In the genomic region with DNA sequence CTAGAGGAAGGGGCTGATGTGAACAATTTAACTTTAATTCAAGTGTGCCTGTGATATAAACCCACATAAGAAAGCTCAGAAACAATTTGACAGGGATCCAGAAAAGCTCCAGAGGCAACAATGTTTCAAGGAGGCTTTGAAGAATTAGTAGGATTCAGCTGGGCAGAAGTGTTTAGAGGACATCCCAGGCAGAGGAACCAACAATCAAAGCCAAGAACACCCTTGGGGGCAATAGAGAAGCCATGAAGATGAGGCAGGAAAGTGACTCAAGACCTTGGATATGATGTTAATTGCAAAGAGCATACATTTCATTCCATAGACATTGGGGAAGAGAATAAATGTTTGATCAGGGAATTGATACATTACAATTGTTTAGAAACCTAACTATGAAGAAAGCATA, we compare ENCODE assay signal across 16 cellular contexts.
A peak's percentile ranks its signal among the peaks of the same experiment; 100 is the strongest.
DNase-seq lines count a peak whose midpoint lies in the region; ATAC-seq and TF ChIP-seq lines count a peak whose summit lies in the region.
"Had no signal": no experiment of that assay in that cellular context is flagged by ENCODE, and none has a peak within 500 bp of the region (broad histone marks: within the 10 kb centered on the region; RNA-seq: fewer than 3 reads in every experiment).

No MANE protein-coding gene starts in this region.

- peaks cover 0 to 3% of the 10 kb centered on the region in 2 donors for H3K4me1 Mint-ChIP-seq in effector memory CD8-positive, alpha-beta T cell (ENCODE audit: low read depth in 2 of 2)
- H3K4me1 Mint-ChIP-seq in nephron progenitor cell, result no peaks in the 10 kb centered on the region
- H3K4me1 Mint-ChIP-seq in neural progenitor cell, result no peaks in the 10 kb centered on the region
- H3K4me1 Mint-ChIP-seq: GM23338 had no signal

- H3K79me2 ChIP-seq in neural progenitor cell (ENCODE audit: low read depth), result no peaks in the 10 kb centered on the region

- H3K27me3 Mint-ChIP-seq in effector memory CD8-positive, alpha-beta T cell, result no peaks in the 10 kb centered on the region
- H3K27me3 Mint-ChIP-seq in nephron progenitor cell (ENCODE audit: low read depth, poor library complexity) (peaks cover 10% of the 10 kb centered on the region), neural progenitor cell (ENCODE audit: insufficient read depth, low read depth) (peaks cover 3% of the 10 kb centered on the region)
- H3K27me3 Mint-ChIP-seq: CD4-positive, CD25-positive, alpha-beta regulatory T cell; IgD-negative memory B cell had no signal

- H3K4me3 Mint-ChIP-seq in effector memory CD8-positive, alpha-beta T cell, result no peak overlapping the region
- H3K4me3 Mint-ChIP-seq in nephron progenitor cell (no peak overlapping the region), neural progenitor cell (no peak overlapping the region)
- H3K4me3 Mint-ChIP-seq: CD4-positive, CD25-positive, alpha-beta regulatory T cell; GM23338; IgD-negative memory B cell had no signal

- no peaks in the 10 kb centered on the region for H3K36me3 ChIP-seq in neural progenitor cell
- H3K36me3 ChIP-seq: BLaER1 treated with 17β-estradiol and CSF1 and Interleukin-3, amounts not matched to agents 10 nM and 100 nM had no signal

- DNase-seq in EL (peak; percentile 22), nephron progenitor cell (no peak), neural progenitor cell (ENCODE audit: low spot score) (no peak)
- no peak for DNase-seq in effector memory CD8-positive, alpha-beta T cell
- DNase-seq: Calu3; CD4-positive, CD25-positive, alpha-beta regulatory T cell; DMS79; GDM1; H7; KG1 had no signal

- no peaks in the 10 kb centered on the region for H3K27me3 ChIP-seq in neural progenitor cell
- H3K27me3 ChIP-seq: BLaER1 treated with 17β-estradiol and CSF1 and Interleukin-3, amounts not matched to agents 10 nM and 100 nM had no signal

- H3K36me3 Mint-ChIP-seq in effector memory CD8-positive, alpha-beta T cell (ENCODE audit: insufficient read depth), result no peaks in the 10 kb centered on the region
- H3K36me3 Mint-ChIP-seq in nephron progenitor cell (ENCODE audit: low read depth), result no peaks in the 10 kb centered on the region
- no peaks in the 10 kb centered on the region for H3K36me3 Mint-ChIP-seq in neural progenitor cell

- peaks cover 0 to 3% of the 10 kb centered on the region in 2 donors for H3K9me3 Mint-ChIP-seq in effector memory CD8-positive, alpha-beta T cell
- H3K9me3 Mint-ChIP-seq in nephron progenitor cell (peaks cover 13% of the 10 kb centered on the region), neural progenitor cell (no peaks in the 10 kb centered on the region)
- H3K9me3 Mint-ChIP-seq: GM23338, IgD-negative memory B cell had no signal

- no peak overlapping the region for H2AFZ ChIP-seq in neural progenitor cell (replicated peaks)
- H2AFZ ChIP-seq: GM23338 had no signal

- H4K20me1 ChIP-seq in neural progenitor cell (ENCODE audit: low read depth), result no peaks in the 10 kb centered on the region
- H4K20me1 ChIP-seq: BLaER1 treated with 17β-estradiol and CSF1 and Interleukin-3, amounts not matched to agents 10 nM and 100 nM had no signal

- H3K9ac ChIP-seq in neural progenitor cell, result no peak overlapping the region
- H3K9ac ChIP-seq: BLaER1 treated with 17β-estradiol and CSF1 and Interleukin-3, amounts not matched to agents 10 nM and 100 nM had no signal

- no peak overlapping the region for H3K27ac ChIP-seq in neural progenitor cell
- H3K27ac ChIP-seq: A549; BLaER1 treated with 17β-estradiol and CSF1 and Interleukin-3, amounts not matched to agents 10 nM and 100 nM had no signal

- H3K4me2 ChIP-seq in neural progenitor cell, result no peak overlapping the region
- H3K4me2 ChIP-seq: A549; BLaER1 treated with 17β-estradiol and CSF1 and Interleukin-3, amounts not matched to agents 10 nM and 100 nM; GM23338 had no signal

- H3K27ac Mint-ChIP-seq in effector memory CD8-positive, alpha-beta T cell, result peak overlapping the region; percentile 13 to 56
- H3K27ac Mint-ChIP-seq in nephron progenitor cell (peak overlapping the region; percentile 83), neural progenitor cell (no peak overlapping the region)
- H3K27ac Mint-ChIP-seq: CD4-positive, CD25-positive, alpha-beta regulatory T cell; GM23338; IgD-negative memory B cell had no signal

- H3K4me1 ChIP-seq in neural progenitor cell, result no peaks in the 10 kb centered on the region
- H3K4me1 ChIP-seq: A549 had no signal

- H3F3A ChIP-seq in neural progenitor cell (ENCODE audit: low read depth), result no peaks in the 10 kb centered on the region

- TF ChIP-seq CTCF in nephron progenitor cell (IDR thresholded peaks at IDR 0.05) (no peak), neural progenitor cell (IDR thresholded peaks at IDR 0.05) (no peak)

- H3K9me3 ChIP-seq in neural progenitor cell (ENCODE audit: low read depth), result no peaks in the 10 kb centered on the region
- H3K9me3 ChIP-seq: A549 had no signal

- H3K4me3 ChIP-seq in neural progenitor cell, result no peak overlapping the region
- H3K4me3 ChIP-seq: A549; BLaER1 treated with 17β-estradiol and CSF1 and Interleukin-3, amounts not matched to agents 10 nM and 100 nM; GM23338 had no signal

- no peak for ATAC-seq in effector memory CD8-positive, alpha-beta T cell (replicated peaks)
- ATAC-seq in GM21825 (IDR thresholded peaks at IDR 0.05; ENCODE audit: unreplicated experiment), result no peak
- no peak for ATAC-seq in GM21360 (IDR thresholded peaks at IDR 0.05; ENCODE audit: unreplicated experiment)
- ATAC-seq: A549, GM23338 had no signal
